Comparison of ENCODE assay signal across 17 cellular contexts in genomic region chr2:74204436-74204835, GRCh38. TPM values are rescaled to one million over a fixed set of nuclear protein-coding genes. Genes with fewer than 3 reads are reported as not detected.
DNase-seq lines count a peak whose midpoint lies in the region; ATAC-seq and TF ChIP-seq lines count a peak whose summit lies in the region.
"Had no signal": no experiment of that assay in that cellular context is flagged by ENCODE, and none has a peak within 500 bp of the region (broad histone marks: within the 10 kb centered on the region; RNA-seq: fewer than 3 reads in every experiment).

No MANE protein-coding gene starts in this region.

- H3K9ac ChIP-seq in BLaER1 (no peak overlapping the region), DND-41 (ENCODE audit: low read depth, low read length) (no peak overlapping the region), mucosa of rectum (ENCODE audit: low read depth in 1 of 2, low read length in 2 of 2) (no peak overlapping the region)

- H3K9me3 ChIP-seq in BLaER1 (no peaks in the 10 kb centered on the region), DND-41 (ENCODE audit: insufficient read depth, low read length, severe bottlenecking) (no peaks in the 10 kb centered on the region), mucosa of rectum (ENCODE audit: control insufficient read depth in 2 of 2, low read length in 2 of 2) (no peaks in the 10 kb centered on the region)
- H3K9me3 ChIP-seq: gastroesophageal sphincter had no signal

- peaks cover 68% of the 10 kb centered on the region for H3K36me3 Mint-ChIP-seq in activated CD8-positive, alpha-beta memory T cell treated with anti-CD3 and anti-CD28 coated beads, Interleukin-2, amount 10 ng/mL, durations not matched to agents 7 days and 5 days

- H3K4me3 ChIP-seq in BLaER1 (no peak overlapping the region), DND-41 (ENCODE audit: low read depth in 1 of 2, low read length in 2 of 2) (no peak overlapping the region), mucosa of rectum (ENCODE audit: low read length in 2 of 2) (no peak overlapping the region)
- H3K4me3 ChIP-seq: gastroesophageal sphincter had no signal

- DNase-seq in DND-41, result no peak
- DNase-seq in activated CD8-positive, alpha-beta memory T cell treated with anti-CD3 and anti-CD28 coated beads, Interleukin-2, amount 10 ng/mL, durations not matched to agents 7 days and 5 days, result no peak
- no peak for DNase-seq in HK-2 (ENCODE audit: unreplicated experiment)
- DNase-seq in stimulated activated CD4-positive, alpha-beta T cell treated with anti-CD3 and anti-CD28 coated beads, Interleukin-4, amount 100 ng/mL, for 24 hours, result no peak
- DNase-seq: activated CD4-positive, CD25-positive, alpha-beta regulatory T cell; COR-L47; left ventricle myocardium superior; NCI-H1092 treated with DMSO at 0.1 percent for 48 hours; NCI-H524; occipital lobe; stimulated activated CD4-positive, alpha-beta T cell treated with anti-CD3 and anti-CD28 coated beads, Interleukin-15, amount 100 ng/mL, for 24 hours had no signal

- H3K4me2 ChIP-seq in BLaER1 (peak overlapping the region; percentile 32; the same call in 1 of the 2 replicates), DND-41 (ENCODE audit: insufficient read depth, low read length) (peak overlapping the region; percentile 43; the same call in 1 of the 2 replicates)

- H4K20me1 ChIP-seq in BLaER1 (peaks cover 100% of the 10 kb centered on the region), DND-41 (ENCODE audit: insufficient read depth, low read length) (peaks cover 85% of the 10 kb centered on the region)

- TF ChIP-seq CTCF in DND-41 (IDR thresholded peaks at IDR 0.05; ENCODE audit: borderline replicate concordance, extremely low read depth, low read length, poor library complexity, severe bottlenecking), result no peak

- H3K4me1 ChIP-seq in BLaER1 (peaks cover 56% of the 10 kb centered on the region), DND-41 (ENCODE audit: insufficient read depth, low read length) (peaks cover 57% of the 10 kb centered on the region), mucosa of rectum (ENCODE audit: control insufficient read depth in 2 of 2, insufficient read depth in 2 of 2, low read length in 2 of 2) (peaks cover 24 to 30% of the 10 kb centered on the region in 2 donors)

- no peak overlapping the region for H3K27ac ChIP-seq in BLaER1
- H3K27ac ChIP-seq in DND-41 (ENCODE audit: low read length), result 0 out of 2 replicates have a peak overlapping the region, but pooled peaks have one; percentile 32
- peak overlapping the region; percentile 75 to 84 for H3K27ac ChIP-seq in mucosa of rectum (ENCODE audit: low read depth in 2 of 2, low read length in 2 of 2)
- H3K27ac ChIP-seq: gastroesophageal sphincter had no signal

- H2AFZ ChIP-seq in DND-41 (ENCODE audit: low read depth, low read length), result no peak overlapping the region

- H3K4me1 Mint-ChIP-seq in activated CD8-positive, alpha-beta memory T cell treated with anti-CD3 and anti-CD28 coated beads, Interleukin-2, amount 10 ng/mL, durations not matched to agents 7 days and 5 days, result peaks cover 78% of the 10 kb centered on the region

- CTCF ChIA-PET in activated CD8-positive, alpha-beta memory T cell treated with anti-CD3 and anti-CD28 coated beads, Interleukin-2, amount 10 ng/mL, durations not matched to agents 7 days and 5 days (lab: Charles Lee), result interaction anchor here (1.0 to 3.2 kb wide), 4 partner anchors 13 to 377 kb away, joined by 3 to 26 read pairs (median 6); partner anchors contain the start of gene MOB1A

- no peaks in the 10 kb centered on the region for H3K27me3 ChIP-seq in BLaER1
- H3K27me3 ChIP-seq in DND-41 (ENCODE audit: insufficient read depth, low read length, poor library complexity), result no peaks in the 10 kb centered on the region
- no peaks in the 10 kb centered on the region for H3K27me3 ChIP-seq in mucosa of rectum (ENCODE audit: control insufficient read depth in 2 of 2, insufficient read depth in 2 of 2, low read length in 2 of 2)
- H3K27me3 ChIP-seq: gastroesophageal sphincter had no signal

- no peaks in the 10 kb centered on the region for H3K27me3 Mint-ChIP-seq in activated CD8-positive, alpha-beta memory T cell treated with anti-CD3 and anti-CD28 coated beads, Interleukin-2, amount 10 ng/mL, durations not matched to agents 7 days and 5 days

- peak overlapping the region; percentile 94 for H3K27ac Mint-ChIP-seq in activated CD8-positive, alpha-beta memory T cell treated with anti-CD3 and anti-CD28 coated beads, Interleukin-2, amount 10 ng/mL, durations not matched to agents 7 days and 5 days

- ATAC-seq in DND-41 (ENCODE audit: insufficient read depth, low read depth), result no peak
- ATAC-seq in activated CD8-positive, alpha-beta memory T cell treated with anti-CD3 and anti-CD28 coated beads, Interleukin-2, amount 10 ng/mL, durations not matched to agents 7 days and 5 days, result no peak
- ATAC-seq in HG03521 (IDR thresholded peaks at IDR 0.05; ENCODE audit: unreplicated experiment), result no peak
- no peak for ATAC-seq in HG03342 (IDR thresholded peaks at IDR 0.05; ENCODE audit: unreplicated experiment)
- ATAC-seq: gastroesophageal sphincter, left ventricle myocardium superior, Right ventricle myocardium inferior had no signal

- H3K9me3 Mint-ChIP-seq in activated CD8-positive, alpha-beta memory T cell treated with anti-CD3 and anti-CD28 coated beads, Interleukin-2, amount 10 ng/mL, durations not matched to agents 7 days and 5 days (ENCODE audit: low read depth), result no peaks in the 10 kb centered on the region

- peak overlapping the region; percentile 65 for H3K4me3 Mint-ChIP-seq in activated CD8-positive, alpha-beta memory T cell treated with anti-CD3 and anti-CD28 coated beads, Interleukin-2, amount 10 ng/mL, durations not matched to agents 7 days and 5 days

- peaks cover 85% of the 10 kb centered on the region for H3K36me3 ChIP-seq in BLaER1
- peaks cover 79% of the 10 kb centered on the region for H3K36me3 ChIP-seq in DND-41 (ENCODE audit: insufficient read depth, low read length)
- H3K36me3 ChIP-seq in mucosa of rectum (ENCODE audit: control insufficient read depth in 2 of 2, insufficient read depth in 2 of 2, low read length in 2 of 2), result peaks cover 8 to 9% of the 10 kb centered on the region in 2 donors

- H3K79me2 ChIP-seq in DND-41 (ENCODE audit: insufficient read depth, low read length), result peaks cover 92% of the 10 kb centered on the region

RNA-seq across cellular contexts. Expression of gene MTHFD2, which starts 6.0 kb away (rescaled TPM):
- total RNA-seq in activated CD8-positive, alpha-beta memory T cell treated with anti-CD3 and anti-CD28 coated beads, Interleukin-2, amount 10 ng/mL, durations not matched to agents 7 days and 5 days, result 100 to 1,000 TPM; 215 to 293 TPM

RNA-seq across cellular contexts. Expression of gene MOB1A, which starts 25.8 kb away (rescaled TPM):
- total RNA-seq in activated CD8-positive, alpha-beta memory T cell treated with anti-CD3 and anti-CD28 coated beads, Interleukin-2, amount 10 ng/mL, durations not matched to agents 7 days and 5 days, result 100 to 1,000 TPM; 183 to 220 TPM

RNA-seq across cellular contexts. Expression of gene BOLA3, which starts 56.7 kb away (rescaled TPM):
- 10 to 100 TPM; 69.5 to 76.1 TPM for total RNA-seq in activated CD8-positive, alpha-beta memory T cell treated with anti-CD3 and anti-CD28 coated beads, Interleukin-2, amount 10 ng/mL, durations not matched to agents 7 days and 5 days
